Comparison of ENCODE assay signal across 10 cellular contexts in the genomic region with DNA sequence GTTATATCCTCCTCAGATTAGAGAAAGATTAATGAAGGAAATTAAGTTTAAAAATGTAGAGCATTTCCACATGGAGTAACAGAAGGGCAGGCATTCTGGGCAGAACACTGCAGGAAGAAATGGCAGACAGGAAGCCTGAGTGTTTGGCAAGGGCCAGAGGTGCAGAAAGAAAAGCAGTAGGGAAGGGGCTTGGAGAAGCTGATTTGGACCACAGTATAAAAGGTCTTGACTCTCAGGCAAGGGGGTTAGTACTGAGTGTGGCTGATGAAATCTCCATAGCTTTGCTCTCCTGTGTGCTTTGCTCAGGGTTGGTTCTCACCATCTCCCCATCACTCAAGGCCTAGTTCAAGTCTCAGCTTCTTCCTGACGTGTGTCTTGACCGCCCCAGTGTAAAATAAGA.
DNase-seq lines count a peak whose midpoint lies in the region; ATAC-seq, FAIRE-seq and TF ChIP-seq lines count a peak whose summit lies in the region.
"Had no signal": no experiment of that assay in that cellular context is flagged by ENCODE, and none has a peak within 500 bp of the region (broad histone marks: within the 10 kb centered on the region; RNA-seq: fewer than 3 reads in every experiment).

No MANE protein-coding gene starts in this region.

- H3K9me3 ChIP-seq in A673 (ENCODE audit: low read depth, low read length, poor library complexity, severe bottlenecking): no peaks in the 10 kb centered on the region
- no peaks in the 10 kb centered on the region for H3K9me3 ChIP-seq in ascending aorta
- no peaks in the 10 kb centered on the region for H3K9me3 ChIP-seq in BE2C

- TF ChIP-seq CTCF in A673 (conservative IDR thresholded peaks at IDR 0.05; ENCODE audit: low read depth, low read length) (no peak), HL-60 (IDR thresholded peaks at IDR 0.05; ENCODE audit: insufficient read depth, low read length) (no peak), ascending aorta (IDR thresholded peaks at IDR 0.05) (no peak), BE2C (IDR thresholded peaks at IDR 0.05; ENCODE audit: low read depth, low read length) (no peak)

- BruUV-seq in A673 (replicated peaks; lab: Mats Ljungman, UMichigan): no TSS peak

- H3K4me3 ChIP-seq in A673 (ENCODE audit: low read depth, low read length, poor library complexity, severe bottlenecking) (no peak overlapping the region), HL-60 (replicated peaks; ENCODE audit: insufficient read depth, low read length) (no peak overlapping the region), ascending aorta (no peak overlapping the region), BE2C (ENCODE audit: low read depth, low read length) (no peak overlapping the region)

- H3K27ac ChIP-seq in A673 (ENCODE audit: low read depth, low read length, poor library complexity, severe bottlenecking) (peak overlapping the region; percentile 80), HL-60 (replicated peaks) (peak overlapping the region; percentile 36), ascending aorta (peak overlapping the region; percentile 42 to 57)
- H3K27ac ChIP-seq: KMS-11 had no signal

- peak overlapping the region in 7 of 8 donors; percentile 30 to 80 (median 51) for H3K4me3 Mint-ChIP-seq in naive B cell

- H3K36me3 ChIP-seq in A673 (ENCODE audit: insufficient read depth, low read length, poor library complexity, severe bottlenecking) (peaks cover 4% of the 10 kb centered on the region), ascending aorta (peaks cover 11 to 16% of the 10 kb centered on the region in 2 donors), BE2C (no peaks in the 10 kb centered on the region)

- intact Hi-C loops in A673 (cut with micrococcal nuclease; ENCODE audit: unreplicated experiment) (no loop called here), ascending aorta (cut with DNase I) (no loop called here)

- H3K9me3 Mint-ChIP-seq in naive B cell: peaks cover 0 to 2% (median 0%) of the 10 kb centered on the region in 7 donors

- peaks cover 53% of the 10 kb centered on the region for H3K4me1 ChIP-seq in A673 (ENCODE audit: insufficient read depth, low read length, poor library complexity, severe bottlenecking)
- H3K4me1 ChIP-seq in ascending aorta: peaks cover 12 to 61% of the 10 kb centered on the region in 2 donors
- H3K4me1 ChIP-seq in BE2C: no peaks in the 10 kb centered on the region

- POLR2A ChIA-PET in A673 (lab: Charles Lee; ENCODE audit: low non-redundant PET): interaction anchor here (0.5 kb wide), 2 partner anchors 71 to 201 kb away, joined by 3 to 5 read pairs; no protein-coding TSS in a partner anchor

- H3K27ac Mint-ChIP-seq in naive B cell: peak overlapping the region; percentile 40 to 95 (median 60)

- H3K27me3 Mint-ChIP-seq in naive B cell: no peaks in the 10 kb centered on the region

- ATAC-seq in naive B cell (ENCODE audit: low read depth in 2 of 2) (no peak), GM18517 (IDR thresholded peaks at IDR 0.05; ENCODE audit: unreplicated experiment) (no peak)

- CTCF ChIA-PET in A673 (lab: Charles Lee): interaction anchor here (0.6 kb wide), 1 partner anchor 9 kb away, joined by 4 read pairs; no protein-coding TSS in a partner anchor

- FAIRE-seq in RCC 7860 (lab: Jason Lieb, UNC): no peak

- H3K27me3 ChIP-seq in A673 (replicated peaks; ENCODE audit: insufficient read depth, low read depth, low read length, poor library complexity) (no peaks in the 10 kb centered on the region), HL-60 (ENCODE audit: insufficient read depth, poor library complexity, severe bottlenecking) (no peaks in the 10 kb centered on the region), ascending aorta (no peaks in the 10 kb centered on the region), BE2C (no peaks in the 10 kb centered on the region)

- H3K4me1 Mint-ChIP-seq in naive B cell: peaks cover 52 to 64% (median 54%) of the 10 kb centered on the region in 3 donors

- peaks cover 8 to 14% of the 10 kb centered on the region in 2 donors for H3K36me3 Mint-ChIP-seq in naive B cell

- DNase-seq in A673 (ENCODE audit: low spot score) (no peak), HL-60 (ENCODE audit: low read depth in 1 of 2, low spot score in 1 of 2) (peak in 1 of 2 experiments; percentile 14), ascending aorta (ENCODE audit: low spot score in 2 of 2) (peak in 1 of 2 donors; percentile 19), naive B cell (no peak), RCC 7860 (ENCODE audit: low spot score) (no peak), BE2C (no peak), NCI-H226 (no peak)
- DNase-seq: activated CD4-positive, CD25-positive, alpha-beta regulatory T cell treated with anti-CD3 and anti-CD28 coated beads, Interleukin-2, amount 50 U/mL, for 72 hours had no signal
